Comparison of ENCODE assay signal across 9 cellular contexts in genomic region chr1:101356604-101357443, GRCh38.
A peak's percentile ranks its signal among the peaks of the same experiment; 100 is the strongest.
DNase-seq lines count a peak whose midpoint lies in the region; ATAC-seq and TF ChIP-seq lines count a peak whose summit lies in the region.
"Had no signal": no experiment of that assay in that cellular context is flagged by ENCODE, and none has a peak within 500 bp of the region (broad histone marks: within the 10 kb centered on the region; RNA-seq: fewer than 3 reads in every experiment).

No MANE protein-coding gene starts in this region.

- H3K27me3 ChIP-seq in CD8-positive, alpha-beta T cell (ENCODE audit: insufficient read depth, low read length) = no peaks in the 10 kb centered on the region
- H3K27me3 ChIP-seq in RWPE2 (ENCODE audit: insufficient read depth, poor library complexity, severe bottlenecking) = peaks cover 8% of the 10 kb centered on the region
- H3K27me3 ChIP-seq: transverse colon had no signal

- H3K9me3 Mint-ChIP-seq in CD8-positive, alpha-beta T cell = no peaks in the 10 kb centered on the region
- H3K9me3 Mint-ChIP-seq in activated naive CD4-positive, alpha-beta T cell treated with anti-CD3 and anti-CD28 coated beads, Interleukin-2, amount 10 ng/mL, durations not matched to agents 7 days and 5 days = no peaks in the 10 kb centered on the region

- H3K4me1 ChIP-seq in CD8-positive, alpha-beta T cell (ENCODE audit: insufficient read depth, low read length) = peaks cover 6% of the 10 kb centered on the region
- H3K4me1 ChIP-seq in RWPE2 (ENCODE audit: insufficient read depth, poor library complexity, severe bottlenecking) = no peaks in the 10 kb centered on the region
- H3K4me1 ChIP-seq: transverse colon had no signal

- no peak overlapping the region for H3K4me3 ChIP-seq in CD8-positive, alpha-beta T cell (ENCODE audit: low read depth, low read length)
- H3K4me3 ChIP-seq in RWPE2 (ENCODE audit: severe bottlenecking) = no peak overlapping the region
- H3K4me3 ChIP-seq: transverse colon had no signal

- ATAC-seq in CD8-positive, alpha-beta T cell = no peak
- ATAC-seq in GM19395 (IDR thresholded peaks at IDR 0.05; ENCODE audit: unreplicated experiment) (peak; percentile 48), HG02884 (IDR thresholded peaks at IDR 0.05; ENCODE audit: unreplicated experiment) (peak; percentile 5), RWPE2 (ENCODE audit: low read depth) (peak; percentile 30; the same call in 2 of the 3 replicates)

- no peaks in the 10 kb centered on the region for H3K9me3 ChIP-seq in CD8-positive, alpha-beta T cell (ENCODE audit: low read length)
- H3K9me3 ChIP-seq in RWPE2 (ENCODE audit: severe bottlenecking) = no peaks in the 10 kb centered on the region
- H3K9me3 ChIP-seq: transverse colon had no signal

- H3K36me3 ChIP-seq in CD8-positive, alpha-beta T cell (ENCODE audit: insufficient read depth, low read length) = no peaks in the 10 kb centered on the region
- no peaks in the 10 kb centered on the region for H3K36me3 ChIP-seq in RWPE2 (ENCODE audit: low read depth)
- H3K36me3 ChIP-seq: transverse colon had no signal

- H3K27me3 Mint-ChIP-seq in CD8-positive, alpha-beta T cell (ENCODE audit: low read depth) = peaks cover 3% of the 10 kb centered on the region
- H3K27me3 Mint-ChIP-seq in activated naive CD4-positive, alpha-beta T cell treated with anti-CD3 and anti-CD28 coated beads, Interleukin-2, amount 10 ng/mL, durations not matched to agents 7 days and 5 days = peaks cover 7% of the 10 kb centered on the region

- H3K4me3 Mint-ChIP-seq in CD8-positive, alpha-beta T cell = no peak overlapping the region
- no peak overlapping the region for H3K4me3 Mint-ChIP-seq in activated naive CD4-positive, alpha-beta T cell treated with anti-CD3 and anti-CD28 coated beads, Interleukin-2, amount 10 ng/mL, durations not matched to agents 7 days and 5 days

- no peak for DNase-seq in CD8-positive, alpha-beta T cell
- DNase-seq in RWPE2 (ENCODE audit: low spot score) (no peak), DMS114 treated with DMSO at 0.1 percent for 48 hours (lab: John Stamatoyannopoulos, UW; ENCODE audit: unreplicated experiment) (no peak), T1000 (lab: John Stamatoyannopoulos, UW) (no peak), 8988T (no peak)
- DNase-seq in activated naive CD4-positive, alpha-beta T cell treated with anti-CD3 and anti-CD28 coated beads, Interleukin-2, amount 10 ng/mL, durations not matched to agents 7 days and 5 days = no peak

- intact Hi-C loops in CD8-positive, alpha-beta T cell (cut with DNase I, micrococcal nuclease) = loop anchor here (1.0 to 10.0 kb wide), 9 partner anchors 16 to 461 kb away; partner anchors contain the start of genes DPH5 (in 1 of the 2) and SLC30A7 (in 1 of the 2)

- peaks cover 10% of the 10 kb centered on the region for H3K4me1 Mint-ChIP-seq in CD8-positive, alpha-beta T cell (ENCODE audit: low read depth)
- H3K4me1 Mint-ChIP-seq in activated naive CD4-positive, alpha-beta T cell treated with anti-CD3 and anti-CD28 coated beads, Interleukin-2, amount 10 ng/mL, durations not matched to agents 7 days and 5 days = peaks cover 21% of the 10 kb centered on the region

- no peaks in the 10 kb centered on the region for H3K36me3 Mint-ChIP-seq in CD8-positive, alpha-beta T cell
- peaks cover 1% of the 10 kb centered on the region for H3K36me3 Mint-ChIP-seq in activated naive CD4-positive, alpha-beta T cell treated with anti-CD3 and anti-CD28 coated beads, Interleukin-2, amount 10 ng/mL, durations not matched to agents 7 days and 5 days

- CTCF ChIA-PET in CD8-positive, alpha-beta T cell (lab: Charles Lee) = interaction anchor here (0.7 to 3.8 kb wide), 25 partner anchors 10 to 1172 kb away, joined by 3 to 136 read pairs (median 4); no protein-coding TSS in a partner anchor
- CTCF ChIA-PET in activated naive CD4-positive, alpha-beta T cell treated with anti-CD3 and anti-CD28 coated beads, Interleukin-2, amount 10 ng/mL, durations not matched to agents 7 days and 5 days (lab: Charles Lee) = interaction anchor here (0.7 to 3.8 kb wide), 17 partner anchors 9 to 1349 kb away, joined by 3 to 135 read pairs (median 7); no protein-coding TSS in a partner anchor

- no peak for TF ChIP-seq CTCF in CD8-positive, alpha-beta T cell (IDR thresholded peaks at IDR 0.05)
- TF ChIP-seq CTCF in RWPE2 (IDR thresholded peaks at IDR 0.05; ENCODE audit: poor library complexity, severe bottlenecking) = no peak

- peak overlapping the region; percentile 28 for H3K27ac Mint-ChIP-seq in CD8-positive, alpha-beta T cell
- no peak overlapping the region for H3K27ac Mint-ChIP-seq in activated naive CD4-positive, alpha-beta T cell treated with anti-CD3 and anti-CD28 coated beads, Interleukin-2, amount 10 ng/mL, durations not matched to agents 7 days and 5 days

- no peak overlapping the region for H3K27ac ChIP-seq in CD8-positive, alpha-beta T cell (ENCODE audit: low read depth, low read length)
- H3K27ac ChIP-seq in RWPE2 (ENCODE audit: poor library complexity, severe bottlenecking) = no peak overlapping the region
- H3K27ac ChIP-seq: transverse colon had no signal

- POLR2A ChIA-PET in CD8-positive, alpha-beta T cell (lab: Charles Lee) = interaction anchor here (0.7 to 3.3 kb wide), 7 partner anchors 44 to 411 kb away, joined by 3 to 22 read pairs (median 3); no protein-coding TSS in a partner anchor
